In the genomic region with DNA sequence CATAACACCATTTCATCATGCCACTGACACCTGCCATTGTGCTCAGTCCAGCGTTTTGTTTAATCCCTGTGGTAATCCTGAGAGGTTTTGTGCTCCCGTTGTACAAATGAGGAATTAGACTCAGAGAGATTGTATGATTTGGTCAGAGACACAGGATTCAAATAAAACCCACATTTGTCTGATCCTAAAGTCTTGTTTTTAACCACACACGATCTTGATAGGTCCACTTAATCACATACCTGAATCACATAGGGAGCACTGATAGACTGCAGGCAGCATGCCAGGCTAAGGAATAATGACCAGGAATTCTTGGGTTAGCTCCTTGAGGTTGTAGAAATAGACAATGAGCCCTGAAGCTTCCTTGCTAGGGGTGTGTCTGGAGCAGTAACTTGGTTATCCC, we compare ENCODE assay signal across 30 cellular contexts.
"Had no signal": no experiment of that assay in that cellular context is flagged by ENCODE, and none has a peak within 500 bp of the region (broad histone marks: within the 10 kb centered on the region; RNA-seq: fewer than 3 reads in every experiment).

No MANE protein-coding gene starts in this region.

- H3K36me3 ChIP-seq: breast epithelium had no signal

- H3K27me3 ChIP-seq: breast epithelium, pancreas, stomach, thyroid gland, upper lobe of left lung had no signal

- H3K4me3 Mint-ChIP-seq: activated CD4-positive, alpha-beta memory T cell treated with anti-CD3 and anti-CD28 coated beads for 36 hours; activated CD4-positive, alpha-beta T cell treated with anti-CD3 and anti-CD28 coated beads, Interleukin-2, amount 10 ng/mL, durations not matched to agents 24 days and 14 days; activated naive CD4-positive, alpha-beta T cell treated with anti-CD3 and anti-CD28 coated beads for 36 hours; activated T-helper 1 cell treated with anti-CD3 and anti-CD28 coated beads, Interleukin-12 subunit alpha, Interleukin-12 subunit beta, Interleukin-2, Interleukin-4 antibody, amounts not matched to agents 30 ng/mL and 10 ng/mL and 1 ng/mL, durations not matched to agents 14 hours and 24 hours and 36 hours; naive B cell; nephron progenitor cell; stimulated activated naive B cell treated with anti-CD40 and anti-IgM and Interleukin-4, amounts not matched to agents 10 μg/mL and 1 μg/mL and 100 μg/mL, for 72 hours had no signal

- H3K27ac ChIP-seq: breast epithelium, epithelial cell of prostate, pancreas, psoas muscle, stomach, thyroid gland, upper lobe of left lung had no signal

- H3K4me3 ChIP-seq: breast epithelium, mucosa of descending colon, pancreas, psoas muscle, stomach, thyroid gland, upper lobe of left lung had no signal

- H3K9me3 Mint-ChIP-seq: activated CD4-positive, alpha-beta memory T cell treated with anti-CD3 and anti-CD28 coated beads for 36 hours; activated CD4-positive, alpha-beta T cell treated with anti-CD3 and anti-CD28 coated beads, Interleukin-2, amount 10 ng/mL, durations not matched to agents 24 days and 14 days; activated naive CD4-positive, alpha-beta T cell treated with anti-CD3 and anti-CD28 coated beads for 36 hours; activated T-helper 1 cell treated with anti-CD3 and anti-CD28 coated beads, Interleukin-12 subunit alpha, Interleukin-12 subunit beta, Interleukin-2, Interleukin-4 antibody, amounts not matched to agents 30 ng/mL and 10 ng/mL and 1 ng/mL, durations not matched to agents 14 hours and 24 hours and 36 hours; naive B cell; nephron progenitor cell; stimulated activated naive B cell treated with anti-CD40 and anti-IgM and Interleukin-4, amounts not matched to agents 10 μg/mL and 1 μg/mL and 100 μg/mL, for 72 hours had no signal

- FAIRE-seq: colon, endometrium, frontal cortex, pancreas, TTC549 had no signal

- H3K9me3 ChIP-seq: breast epithelium, mucosa of descending colon, pancreas, psoas muscle, stomach, thyroid gland, upper lobe of left lung had no signal

- H3K4me1 ChIP-seq: pancreas, psoas muscle, stomach had no signal

- DNase-seq: activated CD4-positive, alpha-beta memory T cell treated with anti-CD3 and anti-CD28 coated beads for 36 hours; activated CD4-positive, alpha-beta T cell treated with anti-CD3 and anti-CD28 coated beads, Interleukin-2, amount 10 ng/mL, durations not matched to agents 24 days and 14 days; activated CD4-positive, CD25-positive, alpha-beta regulatory T cell treated with anti-CD3 and anti-CD28 coated beads, Interleukin-2, amount 50 U/mL, for 72 hours; activated CD8-positive, alpha-beta memory T cell treated with anti-CD3 and anti-CD28 coated beads, Interleukin-2, amount 50 U/mL, for 4 hours; activated effector memory CD4-positive, alpha-beta T cell treated with anti-CD3 and anti-CD28 coated beads, Interleukin-2, amount 50 U/mL, for 16 hours; activated naive CD4-positive, alpha-beta T cell treated with anti-CD3 and anti-CD28 coated beads for 36 hours; activated T-cell treated with anti-CD3 and anti-CD28 coated beads, Interleukin-2, amount 50 U/mL, for 1 hour; amygdala; dermis blood vessel endothelial cell; effector CD4-positive, alpha-beta T cell; islet precursor cell; left ventricle myocardium superior; mucosa of descending colon; naive B cell; nephron progenitor cell; pancreas; psoas muscle; stimulated activated CD4-positive, alpha-beta T cell treated with anti-CD3 and anti-CD28 coated beads, Interleukin-15, amount 100 ng/mL, for 24 hours; stimulated activated CD4-positive, alpha-beta T cell treated with anti-CD3 and anti-CD28 coated beads, Interleukin-2, amount 100 ng/mL, for 24 hours; stimulated activated naive B cell treated with anti-CD40 and anti-IgM and Interleukin-4, amounts not matched to agents 10 μg/mL and 1 μg/mL and 100 μg/mL, for 72 hours; stomach; thyroid gland; upper lobe of left lung had no signal

- H3K27me3 Mint-ChIP-seq: activated CD4-positive, alpha-beta memory T cell treated with anti-CD3 and anti-CD28 coated beads for 36 hours; activated CD4-positive, alpha-beta T cell treated with anti-CD3 and anti-CD28 coated beads, Interleukin-2, amount 10 ng/mL, durations not matched to agents 24 days and 14 days; naive B cell; stimulated activated naive B cell treated with anti-CD40 and anti-IgM and Interleukin-4, amounts not matched to agents 10 μg/mL and 1 μg/mL and 100 μg/mL, for 72 hours had no signal

- ATAC-seq: left ventricle myocardium superior; mucosa of descending colon; pancreas; psoas muscle; stimulated activated naive B cell treated with anti-CD40 and anti-IgM and Interleukin-4, amounts not matched to agents 10 μg/mL and 1 μg/mL and 100 μg/mL, for 72 hours had no signal

- H3K27ac Mint-ChIP-seq: activated CD4-positive, alpha-beta memory T cell treated with anti-CD3 and anti-CD28 coated beads for 36 hours; activated CD4-positive, alpha-beta T cell treated with anti-CD3 and anti-CD28 coated beads, Interleukin-2, amount 10 ng/mL, durations not matched to agents 24 days and 14 days; activated naive CD4-positive, alpha-beta T cell treated with anti-CD3 and anti-CD28 coated beads for 36 hours; activated T-helper 1 cell treated with anti-CD3 and anti-CD28 coated beads, Interleukin-12 subunit alpha, Interleukin-12 subunit beta, Interleukin-2, Interleukin-4 antibody, amounts not matched to agents 30 ng/mL and 10 ng/mL and 1 ng/mL, durations not matched to agents 14 hours and 24 hours and 36 hours; nephron progenitor cell; stimulated activated naive B cell treated with anti-CD40 and anti-IgM and Interleukin-4, amounts not matched to agents 10 μg/mL and 1 μg/mL and 100 μg/mL, for 72 hours had no signal
